11 cellular contexts compared by ENCODE assay signal in the genomic region with DNA sequence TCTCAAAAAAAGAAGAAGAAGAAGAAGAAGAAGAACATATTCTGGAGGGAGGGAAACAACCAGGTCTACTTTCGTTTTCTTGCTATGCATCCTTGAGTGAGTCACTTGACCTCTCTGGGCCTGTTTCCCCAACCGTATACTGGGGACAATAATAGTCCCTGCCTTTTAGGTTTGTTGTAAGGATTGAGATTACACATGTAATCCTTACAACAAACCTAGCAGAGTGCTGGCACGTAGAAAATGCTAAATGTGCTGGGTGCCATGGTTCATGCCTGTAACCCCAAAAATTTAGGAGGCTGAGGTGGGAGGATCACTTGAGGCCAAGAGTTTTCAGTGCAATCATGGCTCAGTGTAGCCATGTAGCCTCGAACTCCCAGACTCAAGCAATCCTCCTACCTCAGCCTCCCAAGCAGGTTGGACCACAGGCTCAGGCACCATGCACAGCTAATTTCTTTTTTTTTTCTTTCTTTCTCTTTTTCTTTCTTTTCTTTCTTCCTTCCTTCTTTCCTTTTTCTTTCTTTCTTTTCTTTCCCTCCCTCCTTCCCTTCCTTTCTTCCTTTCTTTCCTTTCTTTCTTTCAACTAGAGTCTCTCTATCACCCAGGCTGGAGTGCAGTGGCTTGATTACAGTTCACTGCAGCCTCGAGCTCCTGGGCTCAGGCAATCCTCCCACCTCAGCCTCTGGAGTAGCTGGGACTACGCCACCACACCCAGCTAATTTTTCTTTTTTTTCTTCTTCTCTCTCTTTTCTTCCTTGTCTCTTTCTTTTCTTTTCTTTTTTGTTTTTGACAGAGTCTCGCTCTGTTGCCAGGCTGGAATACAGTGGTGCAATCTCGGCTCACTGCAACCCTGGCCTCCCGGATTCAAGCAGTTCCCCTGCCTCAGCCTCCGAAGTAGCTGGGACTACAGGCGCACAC. TPM values are rescaled to one million over a fixed set of nuclear protein-coding genes. Genes with fewer than 3 reads are reported as not detected.
DNase-seq lines count a peak whose midpoint lies in the region; ATAC-seq and TF ChIP-seq lines count a peak whose summit lies in the region.
"Had no signal": no experiment of that assay in that cellular context is flagged by ENCODE, and none has a peak within 500 bp of the region (broad histone marks: within the 10 kb centered on the region; RNA-seq: fewer than 3 reads in every experiment).

No MANE protein-coding gene starts in this region.

- no peaks in the 10 kb centered on the region for H3K27me3 ChIP-seq in upper lobe of right lung
- H3K27me3 ChIP-seq in foreskin keratinocyte, result no peaks in the 10 kb centered on the region
- H3K27me3 ChIP-seq: SJSA1 had no signal

- H3K4me3 Mint-ChIP-seq in activated B cell treated with CpG ODN at 0.5 μM for 24 hours, result peak overlapping the region; percentile 99

- H3K27ac Mint-ChIP-seq in activated B cell treated with CpG ODN at 0.5 μM for 24 hours, result peak overlapping the region; percentile 97

- TF ChIP-seq CTCF in activated B cell treated with CpG ODN at 0.5 μM for 24 hours (IDR thresholded peaks at IDR 0.05) (no peak), upper lobe of right lung (IDR thresholded peaks at IDR 0.05) (no peak), foreskin keratinocyte (conservative IDR thresholded peaks at IDR 0.05) (no peak)

- peaks cover 32% of the 10 kb centered on the region for H3K4me1 ChIP-seq in upper lobe of right lung
- H3K4me1 ChIP-seq in foreskin keratinocyte, result peaks cover 8% of the 10 kb centered on the region

- H3K27me3 Mint-ChIP-seq in activated B cell treated with CpG ODN at 0.5 μM for 24 hours, result no peaks in the 10 kb centered on the region

- POLR2A ChIA-PET in activated B cell treated with CpG ODN at 0.5 μM for 24 hours (lab: Charles Lee), result interaction anchor here (0.6 to 6.5 kb wide), 17 partner anchors 9 to 246 kb away, joined by 3 to 413 read pairs (median 11); partner anchors contain the start of genes LYL1, NACC1 and TRMT1

- peaks cover 68% of the 10 kb centered on the region for H3K4me1 Mint-ChIP-seq in activated B cell treated with CpG ODN at 0.5 μM for 24 hours

- H3K4me3 ChIP-seq in upper lobe of right lung, result no peak overlapping the region
- H3K4me3 ChIP-seq: SJSA1 had no signal

- CTCF ChIA-PET in activated B cell treated with CpG ODN at 0.5 μM for 24 hours (lab: Charles Lee), result interaction anchor here (1.6 to 4.6 kb wide), 4 partner anchors 12 to 38 kb away, joined by 7 to 41 read pairs (median 24); no protein-coding TSS in a partner anchor

- intact Hi-C loops in activated B cell treated with CpG ODN at 0.5 μM for 24 hours (cut with micrococcal nuclease) (loop anchor here (1.0 to 10.0 kb wide), 6 partner anchors 10 to 1210 kb away; partner anchors contain the start of gene RFX1), upper lobe of right lung (cut with DNase I) (no loop called here)

- no peaks in the 10 kb centered on the region for H3K9me3 ChIP-seq in upper lobe of right lung
- H3K9me3 ChIP-seq: SJSA1 had no signal

- H3K9me3 Mint-ChIP-seq in activated B cell treated with CpG ODN at 0.5 μM for 24 hours, result no peaks in the 10 kb centered on the region

- peaks cover 27% of the 10 kb centered on the region for H3K36me3 Mint-ChIP-seq in activated B cell treated with CpG ODN at 0.5 μM for 24 hours (ENCODE audit: low read depth)

- ATAC-seq in activated B cell treated with CpG ODN at 0.5 μM for 24 hours (ENCODE audit: low read depth) (no peak), upper lobe of right lung (no peak), foreskin keratinocyte (no peak), GM19023 (IDR thresholded peaks at IDR 0.05; ENCODE audit: unreplicated experiment) (no peak)

- H3K36me3 ChIP-seq in upper lobe of right lung, result no peaks in the 10 kb centered on the region

- H3K27ac ChIP-seq in upper lobe of right lung, result peak overlapping the region; percentile 99
- H3K27ac ChIP-seq in foreskin keratinocyte, result no peak overlapping the region
- H3K27ac ChIP-seq: SJSA1 had no signal

- peak; percentile 41 for DNase-seq in stimulated activated CD4-positive, alpha-beta T cell treated with anti-CD3 and anti-CD28 coated beads, Interleukin-4, amount 100 ng/mL, for 24 hours
- no peak for DNase-seq in stimulated activated CD4-positive, alpha-beta T cell treated with anti-CD3 and anti-CD28 coated beads, Interleukin-2, amount 100 ng/mL, for 24 hours
- DNase-seq in activated B cell treated with CpG ODN at 0.5 μM for 24 hours (no peak), hepatic stellate cell (ENCODE audit: low spot score) (peak; percentile 36), upper lobe of right lung (no peak), foreskin keratinocyte (no peak), NCI-H187 (lab: John Stamatoyannopoulos, UW) (no peak)
- DNase-seq: anterior cingulate cortex, DMS 273 treated with DMSO at 0.1 percent for 48 hours had no signal

RNA-seq across cellular contexts. Expression of gene IER2, which starts 7.0 kb away (rescaled TPM):
- 116 and 119 TPM in 2 replicates for total RNA-seq in activated B cell treated with CpG ODN at 0.5 μM for 24 hours
- total RNA-seq in upper lobe of right lung, result 104 TPM
- total RNA-seq in foreskin keratinocyte, result 48.2 and 51.8 TPM in 2 replicates
- polyA plus RNA-seq in foreskin keratinocyte, result 72.2 and 90.4 TPM in 2 replicates

RNA-seq across cellular contexts. Expression of gene STX10, which starts 7.0 kb away (rescaled TPM):
- total RNA-seq in activated B cell treated with CpG ODN at 0.5 μM for 24 hours (41.7 and 43.6 TPM in 2 replicates), upper lobe of right lung (65.4 TPM), foreskin keratinocyte (66.7 and 69.4 TPM in 2 replicates)
- polyA plus RNA-seq in foreskin keratinocyte, result 95.3 and 97.5 TPM in 2 replicates

RNA-seq across cellular contexts. Expression of gene NACC1, which starts 39.2 kb away (rescaled TPM):
- total RNA-seq in activated B cell treated with CpG ODN at 0.5 μM for 24 hours (62.1 and 68.8 TPM in 2 replicates), upper lobe of right lung (39.8 TPM), foreskin keratinocyte (71.7 and 72.6 TPM in 2 replicates)
- 32.9 and 36.7 TPM in 2 replicates for polyA plus RNA-seq in foreskin keratinocyte

RNA-seq across cellular contexts. Expression of gene TRMT1, which starts 40.7 kb away (rescaled TPM):
- total RNA-seq in activated B cell treated with CpG ODN at 0.5 μM for 24 hours, result 111 and 113 TPM in 2 replicates
- total RNA-seq in upper lobe of right lung, result 33.7 TPM
- 35.7 and 37.7 TPM in 2 replicates for total RNA-seq in foreskin keratinocyte
- 43.4 and 44.8 TPM in 2 replicates for polyA plus RNA-seq in foreskin keratinocyte

RNA-seq across cellular contexts. Expression of gene LYL1, which starts 54.6 kb away (rescaled TPM):
- total RNA-seq in activated B cell treated with CpG ODN at 0.5 μM for 24 hours (67.1 and 74.8 TPM in 2 replicates), upper lobe of right lung (21.8 TPM), foreskin keratinocyte (1.9 and 2.1 TPM in 2 replicates)
- polyA plus RNA-seq in foreskin keratinocyte, result 1.6 and 2.7 TPM in 2 replicates
- total RNA-seq: SJSA1 had no signal

Comparison
In these comparisons a context has a peak if more than half of its experiments do, and no peak if none do; other contexts are left out.
1. DNase-seq: peak in stimulated activated CD4-positive, alpha-beta T cell treated with anti-CD3 and anti-CD28 coated beads, Interleukin-4, amount 100 ng/mL, for 24 hours (single experiment) and hepatic stellate cell (single experiment); none in stimulated activated CD4-positive, alpha-beta T cell treated with anti-CD3 and anti-CD28 coated beads, Interleukin-2, amount 100 ng/mL, for 24 hours (0 of 2), activated B cell treated with CpG ODN at 0.5 μM for 24 hours (single experiment), upper lobe of right lung (single experiment), foreskin keratinocyte (0 of 2) and NCI-H187 (0 of 2).